ENCODE assay signal across 26 cellular contexts in genomic region chr4:30696195-30696594, GRCh38.
"Had no signal": no experiment of that assay in that cellular context is flagged by ENCODE, and none has a peak within 500 bp of the region (broad histone marks: within the 10 kb centered on the region; RNA-seq: fewer than 3 reads in every experiment).

No MANE protein-coding gene starts in this region.

- H3K36me3 ChIP-seq: adrenal gland, breast epithelium had no signal

- H3K4me3 ChIP-seq: adrenal gland, breast epithelium, SK-N-MC had no signal

- ATAC-seq: activated CD8-positive, alpha-beta memory T cell treated with anti-CD3 and anti-CD28 coated beads, Interleukin-2, amount 10 ng/mL, durations not matched to agents 7 days and 5 days; activated T-cell treated with anti-CD3 and anti-CD28 coated beads, Interleukin-2, amount 50 U/mL, for 4 hours; activated T-helper 17 cell treated with anti-CD3 and anti-CD28 coated beads, Interleukin-2, amount 50 U/mL, for 72 hours; PC-3; T-cell had no signal

- H3K27me3 ChIP-seq: adrenal gland, breast epithelium had no signal

- DNase-seq: activated B cell treated with CpG ODN at 0.5 μM for 24 hours; activated CD4-positive, alpha-beta T cell treated with anti-CD3 and anti-CD28 coated beads for 1 hour; activated CD4-positive, alpha-beta T cell treated with anti-CD3 and anti-CD28 coated beads, Interleukin-2, amount 10 ng/mL, durations not matched to agents 24 days and 14 days; activated CD4-positive, alpha-beta T cell treated with anti-CD3 and anti-CD28 coated beads, Interleukin-2, amount 50 U/mL, for 48 hours; activated CD8-positive, alpha-beta memory T cell treated with anti-CD3 and anti-CD28 coated beads, Interleukin-2, amount 10 ng/mL, durations not matched to agents 7 days and 5 days; activated gamma-delta T cell; activated naive CD4-positive, alpha-beta T cell treated with anti-CD3 and anti-CD28 coated beads for 36 hours; activated T-cell treated with anti-CD3 and anti-CD28 coated beads, Interleukin-2, amount 50 U/mL, for 4 hours; adrenal gland; aorta; central memory CD4-positive, alpha-beta T cell; MV-4-11; NCI-H1092 treated with DMSO at 0.1 percent for 48 hours; NCI-H1417 treated with DMSO at 0.1 percent for 48 hours; NCI-H1694 treated with DMSO at 0.1 percent for 48 hours; NCI-H2029 treated with DMSO at 0.1 percent for 48 hours; NCI-H510A treated with DMSO at 0.1 percent for 48 hours; NCI-H69; PC-3; T-cell; T-helper 2 cell; T1000 had no signal

- H3K4me1 ChIP-seq: adrenal gland, breast epithelium had no signal

- H3K4me2 ChIP-seq: KMS-11 had no signal

- H3K27ac ChIP-seq: adrenal gland, breast epithelium, KMS-11, SK-N-MC had no signal

- H3K9me3 ChIP-seq: adrenal gland, breast epithelium had no signal

- H3K9ac ChIP-seq: KMS-11 had no signal
